8 cellular contexts compared by ENCODE assay signal in genomic region chr17:29572691-29573557, GRCh38. TPM values are rescaled to one million over a fixed set of nuclear protein-coding genes. Genes with fewer than 3 reads are reported as not detected.
DNase-seq lines count a peak whose midpoint lies in the region; ATAC-seq, FAIRE-seq and TF ChIP-seq lines count a peak whose summit lies in the region.

No MANE protein-coding gene starts in this region.

- no peak overlapping the region for H3K4me3 Mint-ChIP-seq in T-helper 17 cell

- no peaks in the 10 kb centered on the region for H3K27me3 ChIP-seq in bronchial epithelial cell (ENCODE audit: control insufficient read depth, insufficient read depth, low read length)
- H3K27me3 ChIP-seq in layer of hippocampus (ENCODE audit: control insufficient read depth, insufficient read depth, low read length): no peaks in the 10 kb centered on the region

- no peak for FAIRE-seq in bronchial epithelial cell (lab: Jason Lieb, UNC)

- peaks cover 28% of the 10 kb centered on the region for H3K36me3 ChIP-seq in bronchial epithelial cell (ENCODE audit: control insufficient read depth, insufficient read depth, low read length)

- H3K9me3 ChIP-seq in T-helper 17 cell (ENCODE audit: control insufficient read depth, low read length, poor library complexity, severe bottlenecking): no peaks in the 10 kb centered on the region

- no peak overlapping the region for H3K27ac Mint-ChIP-seq in T-helper 17 cell

- H3K4me3 ChIP-seq in GM12865 (ENCODE audit: low read depth, low read length): no peak overlapping the region
- H3K4me3 ChIP-seq in bronchial epithelial cell (ENCODE audit: low read depth, low read length): no peak overlapping the region

- peaks cover 2% of the 10 kb centered on the region for H3K36me3 Mint-ChIP-seq in T-helper 17 cell (ENCODE audit: low read depth)

- peak; percentile 33 for ATAC-seq in T-helper 17 cell
- ATAC-seq in esophagus mucosa: no peak

- peaks cover 24% of the 10 kb centered on the region for H3K4me1 Mint-ChIP-seq in T-helper 17 cell

- H3K27me3 Mint-ChIP-seq in T-helper 17 cell: no peaks in the 10 kb centered on the region

- H3K27ac ChIP-seq in layer of hippocampus (ENCODE audit: low read depth, low read length): peak overlapping the region; percentile 30

- DNase-seq in GM12865 (ENCODE audit: low read depth): peak; percentile 82
- DNase-seq in T-helper 17 cell: peak; percentile 43 to 56 (median 47)
- DNase-seq in bronchial epithelial cell (ENCODE audit: low read depth): no peak
- DNase-seq in stimulated activated CD8-positive, alpha-beta memory T cell treated with anti-CD3 and anti-CD28 coated beads, Interleukin-4, amount 100 ng/mL, for 48 hours: peak; percentile 74
- DNase-seq in NCI-H2171 treated with DMSO at 0.1 percent for 48 hours (lab: John Stamatoyannopoulos, UW): no peak
- no peak for DNase-seq in SKM-1 (lab: John Stamatoyannopoulos, UW; ENCODE audit: unreplicated experiment)

- TF ChIP-seq CTCF in GM12865 (IDR thresholded peaks at IDR 0.05; ENCODE audit: insufficient read depth, low read depth, low read length, missing control alignments) (peak; percentile 79), bronchial epithelial cell (IDR thresholded peaks at IDR 0.05; ENCODE audit: insufficient read depth, low read length, severe bottlenecking) (peak; percentile 52)

RNA-seq across cellular contexts. Expression of gene TP53I13, which starts 4.4 kb away (rescaled TPM):
- total RNA-seq in T-helper 17 cell (10 to 100 TPM; 92.2 to 98.6 TPM), bronchial epithelial cell (25.3 and 30.1 TPM in 2 replicates), esophagus mucosa (13.4 TPM)

RNA-seq across cellular contexts. Expression of gene ABHD15, which starts 6.1 kb away (rescaled TPM):
- total RNA-seq in T-helper 17 cell: 10 to 100 TPM; 14.2 to 15.6 TPM
- 5.2 and 6.3 TPM in 2 replicates for total RNA-seq in bronchial epithelial cell
- 2.5 TPM for total RNA-seq in esophagus mucosa

RNA-seq across cellular contexts. Expression of gene GIT1, which starts 16.5 kb away (rescaled TPM):
- total RNA-seq in T-helper 17 cell (10 to 100 TPM; 45.4 to 48.3 TPM), bronchial epithelial cell (16.3 and 17.4 TPM in 2 replicates), esophagus mucosa (28.7 TPM)

RNA-seq across cellular contexts. Expression of gene ANKRD13B, which starts 20.0 kb away (rescaled TPM):
- total RNA-seq in T-helper 17 cell: 1 to 10 TPM; 5.9 to 7.9 TPM
- 2.0 and 2.4 TPM in 2 replicates for total RNA-seq in bronchial epithelial cell
- total RNA-seq in esophagus mucosa: 2.7 TPM

RNA-seq across cellular contexts. Expression of gene CORO6, which starts 49.8 kb away (rescaled TPM):
- total RNA-seq in T-helper 17 cell: 1 to 10 TPM; 1.7 to 2.6 TPM
- total RNA-seq in bronchial epithelial cell: 0.79 and 1.0 TPM in 2 replicates
- total RNA-seq in esophagus mucosa: 1.4 TPM

Comparison
In these comparisons a context has a peak if more than half of its experiments do, and no peak if none do; other contexts are left out.
1. DNase-seq: peak in GM12865 (single experiment), T-helper 17 cell (3 of 3) and stimulated activated CD8-positive, alpha-beta memory T cell treated with anti-CD3 and anti-CD28 coated beads, Interleukin-4, amount 100 ng/mL, for 48 hours (single experiment); none in bronchial epithelial cell (single experiment), NCI-H2171 treated with DMSO at 0.1 percent for 48 hours (single experiment) and SKM-1 (single experiment).